Comparison of ENCODE assay signal across 9 cellular contexts in genomic region chr15:73800662-73801345, GRCh38. TPM values are rescaled to one million over a fixed set of nuclear protein-coding genes. Genes with fewer than 3 reads are reported as not detected.
DNase-seq lines count a peak whose midpoint lies in the region; ATAC-seq and TF ChIP-seq lines count a peak whose summit lies in the region.
"Had no signal": no experiment of that assay in that cellular context is flagged by ENCODE, and none has a peak within 500 bp of the region (broad histone marks: within the 10 kb centered on the region; RNA-seq: fewer than 3 reads in every experiment).

No MANE protein-coding gene starts in this region.

- peak overlapping the region; percentile 70 for H3K4me2 ChIP-seq in smooth muscle cell

- H3K9ac ChIP-seq in smooth muscle cell (ENCODE audit: low read depth): peak overlapping the region; percentile 79

- no peaks in the 10 kb centered on the region for H3K27me3 ChIP-seq in smooth muscle cell (ENCODE audit: low read depth)

- peaks cover 3% of the 10 kb centered on the region for H3F3A ChIP-seq in smooth muscle cell (ENCODE audit: low read depth)

- no peaks in the 10 kb centered on the region for H4K20me1 ChIP-seq in smooth muscle cell (ENCODE audit: low read depth)

- DNase-seq in amniotic epithelial cell (ENCODE audit: low read depth): peak; percentile 59
- peak; percentile 73 for DNase-seq in left cardiac atrium
- peak; percentile 9 for DNase-seq in smooth muscle cell (lab: John Stamatoyannopoulos, UW; ENCODE audit: unreplicated experiment)
- DNase-seq in activated CD4-positive, alpha-beta T cell treated with anti-CD3 and anti-CD28 coated beads, Interleukin-2, amount 50 U/mL, for 48 hours: no peak
- DNase-seq in NCI-H1436 (lab: John Stamatoyannopoulos, UW): no peak
- no peak for DNase-seq in activated gamma-delta T cell (lab: John Stamatoyannopoulos, UW)

- CTCF ChIA-PET in HEK293 (lab: Yijun Ruan, JAX): interaction anchor here (0.6 to 2.0 kb wide), 5 partner anchors 73 to 1897 kb away, joined by 3 to 8 read pairs (median 3); partner anchors contain the start of gene TBC1D21

- WGBS in smooth muscle cell (ENCODE audit: low lambda C conversion rate): 42% methylated on average over 11 of the region's 11 CpGs

- H3K27ac ChIP-seq in HEK293 (ENCODE audit: extremely low read depth, low read depth, low read length) (no peak overlapping the region), smooth muscle cell (ENCODE audit: low read depth) (peak overlapping the region; percentile 96)

- no peak for TF ChIP-seq CTCF in HEK293 (tag by site-specific recombination; IDR thresholded peaks at IDR 0.05)
- no peak for TF ChIP-seq CTCF in smooth muscle cell (IDR thresholded peaks at IDR 0.05; ENCODE audit: borderline replicate concordance, insufficient read depth, poor library complexity, severe bottlenecking)

- intact Hi-C loops in left cardiac atrium (cut with DNase I): loop anchor here in 1 of 2 donors (5.0 kb wide), 1 partner anchor 71 kb away; the partner anchor contains the start of gene TBC1D21

- no peaks in the 10 kb centered on the region for H3K9me3 ChIP-seq in HEK293 (ENCODE audit: control insufficient read depth, insufficient read depth, low read depth, low read length)
- no peaks in the 10 kb centered on the region for H3K9me3 ChIP-seq in smooth muscle cell (replicated peaks; ENCODE audit: low read depth)

- no peaks in the 10 kb centered on the region for H3K79me2 ChIP-seq in smooth muscle cell (ENCODE audit: low read depth)

- H2AFZ ChIP-seq in smooth muscle cell (ENCODE audit: low read depth): no peak overlapping the region

- H3K4me1 ChIP-seq in HEK293 (ENCODE audit: control insufficient read depth, insufficient read depth, low read length): no peaks in the 10 kb centered on the region; the same call in 1 of the 2 replicates
- peaks cover 14% of the 10 kb centered on the region for H3K4me1 ChIP-seq in smooth muscle cell (ENCODE audit: low read depth)

- no peaks in the 10 kb centered on the region for H3K36me3 ChIP-seq in HEK293 (ENCODE audit: control insufficient read depth in 2 of 2, insufficient read depth in 1 of 2, low read length in 2 of 2)
- H3K36me3 ChIP-seq in smooth muscle cell (ENCODE audit: low read depth): no peaks in the 10 kb centered on the region

- POLR2A ChIA-PET in HEK293 (lab: Yijun Ruan, JAX): no interaction called here

- no peak overlapping the region for H3K4me3 ChIP-seq in HEK293 (ENCODE audit: low read depth, low read length)
- H3K4me3 ChIP-seq in smooth muscle cell: no peak overlapping the region

- ATAC-seq in left cardiac atrium (peak; percentile 78 to 80), HG02588 (IDR thresholded peaks at IDR 0.05; ENCODE audit: unreplicated experiment) (no peak)

TF ChIP-seq in HEK293, 187 proteins besides CTCF, POLR2A, EP300 and RAD21 (continues in another document):
- TF ChIP-seq ATF2 (tag by site-specific recombination; IDR thresholded peaks at IDR 0.05; ENCODE audit: low read depth) (peak; percentile 64), MYNN (tag by site-specific recombination; IDR thresholded peaks at IDR 0.05; ENCODE audit: borderline replicate concordance) (no peak), ZNF629 (tag by site-specific recombination; IDR thresholded peaks at IDR 0.05) (no peak), ZNF280D (tag by site-specific recombination; IDR thresholded peaks at IDR 0.05) (no peak), ZNF132 (tag by site-specific recombination; IDR thresholded peaks at IDR 0.05; ENCODE audit: borderline replicate concordance) (no peak), ZNF660 (tag by site-specific recombination; IDR thresholded peaks at IDR 0.05) (0 out of 2 replicates have a peak, but pooled peaks have one; percentile 30), ZNF23 (tag by site-specific recombination; IDR thresholded peaks at IDR 0.05; ENCODE audit: borderline replicate concordance) (no peak), ZNF449 (tag by site-specific recombination; IDR thresholded peaks at IDR 0.05) (peak; percentile 83), ZNF488 (tag by site-specific recombination; IDR thresholded peaks at IDR 0.05) (no peak), ZNF426 (tag by site-specific recombination; IDR thresholded peaks at IDR 0.05) (no peak), ZNF335 (tag by site-specific recombination; conservative IDR thresholded peaks at IDR 0.05) (peak; percentile 66), ZNF398 (tag by site-specific recombination; IDR thresholded peaks at IDR 0.05) (peak; percentile 58; the same call in 1 of the 2 replicates), TCF7L2 (IDR thresholded peaks at IDR 0.05; ENCODE audit: borderline replicate concordance, low read depth, low read length) (no peak), ZNF19 (tag by site-specific recombination; IDR thresholded peaks at IDR 0.05; ENCODE audit: low read depth) (no peak)

RNA-seq across cellular contexts. Expression of gene INSYN1, which starts 47.7 kb away (rescaled TPM):
- total RNA-seq in left cardiac atrium (10 to 100 TPM; 79.3 to 80.8 TPM), smooth muscle cell (1.4 and 1.6 TPM in 2 replicates)
- 3.4 and 4.0 TPM in 2 replicates for polyA plus RNA-seq in smooth muscle cell
- total RNA-seq: OCI-LY7 had no signal

Comparison
In these comparisons a context has a peak if more than half of its experiments do, and no peak if none do; other contexts are left out.
1. DNase-seq: peak in amniotic epithelial cell (single experiment), left cardiac atrium (single experiment) and smooth muscle cell (single experiment); none in activated CD4-positive, alpha-beta T cell treated with anti-CD3 and anti-CD28 coated beads, Interleukin-2, amount 50 U/mL, for 48 hours (0 of 2), NCI-H1436 (single experiment) and activated gamma-delta T cell (single experiment).
2. RNA of gene INSYN1, which starts 47.7 kb away (total RNA-seq): 79.3 to 80.8 TPM in left cardiac atrium; 1.4 to 1.6 TPM in smooth muscle cell; every median in the first group is over 10 times any median in the second.